ENCODE assay signal across 24 cellular contexts in genomic region chr12:74071182-74071581, GRCh38.
"Had no signal": no experiment of that assay in that cellular context is flagged by ENCODE, and none has a peak within 500 bp of the region (broad histone marks: within the 10 kb centered on the region; RNA-seq: fewer than 3 reads in every experiment).

No MANE protein-coding gene starts in this region.

- H3K4me3 Mint-ChIP-seq: stimulated activated effector memory CD8-positive, alpha-beta T cell treated with anti-CD3 and anti-CD28 coated beads, Interleukin-12 subunit alpha, Interleukin-12 subunit beta, amount 100 ng/mL, for 72 hours; stimulated activated memory B cell treated with anti-CD40 and anti-IgM and Interleukin-4, amounts not matched to agents 10 μg/mL and 1 μg/mL and 100 μg/mL, for 72 hours; stimulated activated naive B cell treated with anti-CD40 and anti-IgM and Interleukin-4, amounts not matched to agents 10 μg/mL and 1 μg/mL and 100 μg/mL, for 72 hours; stimulated activated naive CD8-positive, alpha-beta T cell treated with anti-CD3 and anti-CD28 coated beads, Interleukin-15, amount 100 ng/mL, for 72 hours; stimulated activated naive CD8-positive, alpha-beta T cell treated with anti-CD3 and anti-CD28 coated beads, Interleukin-15, Interleukin-2, amounts not matched to agents 100 ng/mL and 50 ng/mL, for 24 hours; type B pancreatic cell had no signal

- H3K27ac Mint-ChIP-seq: stimulated activated effector memory CD8-positive, alpha-beta T cell treated with anti-CD3 and anti-CD28 coated beads, Interleukin-12 subunit alpha, Interleukin-12 subunit beta, amount 100 ng/mL, for 72 hours; stimulated activated memory B cell treated with anti-CD40 and anti-IgM and Interleukin-4, amounts not matched to agents 10 μg/mL and 1 μg/mL and 100 μg/mL, for 72 hours; stimulated activated naive B cell treated with anti-CD40 and anti-IgM and Interleukin-4, amounts not matched to agents 10 μg/mL and 1 μg/mL and 100 μg/mL, for 72 hours; stimulated activated naive CD8-positive, alpha-beta T cell treated with anti-CD3 and anti-CD28 coated beads, Interleukin-15, amount 100 ng/mL, for 72 hours; stimulated activated naive CD8-positive, alpha-beta T cell treated with anti-CD3 and anti-CD28 coated beads, Interleukin-15, Interleukin-2, amounts not matched to agents 100 ng/mL and 50 ng/mL, for 24 hours; type B pancreatic cell had no signal

- H3K36me3 Mint-ChIP-seq: stimulated activated effector memory CD8-positive, alpha-beta T cell treated with anti-CD3 and anti-CD28 coated beads, Interleukin-12 subunit alpha, Interleukin-12 subunit beta, amount 100 ng/mL, for 72 hours; stimulated activated memory B cell treated with anti-CD40 and anti-IgM and Interleukin-4, amounts not matched to agents 10 μg/mL and 1 μg/mL and 100 μg/mL, for 72 hours; stimulated activated naive B cell treated with anti-CD40 and anti-IgM and Interleukin-4, amounts not matched to agents 10 μg/mL and 1 μg/mL and 100 μg/mL, for 72 hours; type B pancreatic cell had no signal

- DNase-seq: stimulated activated CD4-positive, alpha-beta T cell treated with anti-CD3 and anti-CD28 coated beads, Interleukin-2, amount 100 ng/mL, for 48 hours; stimulated activated CD4-positive, alpha-beta T cell treated with anti-CD3 and anti-CD28 coated beads, Interleukin-4, amount 100 ng/mL, for 1 hour; stimulated activated CD4-positive, alpha-beta T cell treated with anti-CD3 and anti-CD28 coated beads, Interleukin-4, amount 100 ng/mL, for 24 hours; stimulated activated CD4-positive, alpha-beta T cell treated with anti-CD3 and anti-CD28 coated beads, Interleukin-4, amount 100 ng/mL, for 4 hours; stimulated activated CD8-positive, alpha-beta memory T cell treated with anti-CD3 and anti-CD28 coated beads, Interleukin-4, amount 100 ng/mL, for 48 hours; stimulated activated naive B cell treated with anti-CD40 and anti-IgM and Interleukin-4, amounts not matched to agents 10 μg/mL and 1 μg/mL and 100 μg/mL, for 72 hours; stimulated activated naive CD4-positive, alpha-beta T cell; stimulated activated naive CD4-positive, alpha-beta T cell treated with Interleukin-2 at 50 U/mL for 16 hours; stimulated activated naive CD8-positive, alpha-beta T cell treated with anti-CD3 and anti-CD28 coated beads, Interleukin-15, amount 100 ng/mL, for 72 hours; stimulated activated naive CD8-positive, alpha-beta T cell treated with anti-CD3 and anti-CD28 coated beads, Interleukin-15, Interleukin-2, amounts not matched to agents 100 U/mL and 50 U/mL, for 24 hours; stomach; substantia nigra; testis; thyroid gland; tibial artery; transverse colon; trophoblast cell; upper lobe of left lung; upper lobe of right lung; uterus had no signal

- H3K4me1 Mint-ChIP-seq: stimulated activated effector memory CD8-positive, alpha-beta T cell treated with anti-CD3 and anti-CD28 coated beads, Interleukin-12 subunit alpha, Interleukin-12 subunit beta, amount 100 ng/mL, for 72 hours; stimulated activated memory B cell treated with anti-CD40 and anti-IgM and Interleukin-4, amounts not matched to agents 10 μg/mL and 1 μg/mL and 100 μg/mL, for 72 hours; stimulated activated naive B cell treated with anti-CD40 and anti-IgM and Interleukin-4, amounts not matched to agents 10 μg/mL and 1 μg/mL and 100 μg/mL, for 72 hours; stimulated activated naive CD8-positive, alpha-beta T cell treated with anti-CD3 and anti-CD28 coated beads, Interleukin-15, amount 100 ng/mL, for 72 hours had no signal

- H3K27me3 Mint-ChIP-seq: stimulated activated memory B cell treated with anti-CD40 and anti-IgM and Interleukin-4, amounts not matched to agents 10 μg/mL and 1 μg/mL and 100 μg/mL, for 72 hours; stimulated activated naive B cell treated with anti-CD40 and anti-IgM and Interleukin-4, amounts not matched to agents 10 μg/mL and 1 μg/mL and 100 μg/mL, for 72 hours; stimulated activated naive CD8-positive, alpha-beta T cell treated with anti-CD3 and anti-CD28 coated beads, Interleukin-15, amount 100 ng/mL, for 72 hours; stimulated activated naive CD8-positive, alpha-beta T cell treated with anti-CD3 and anti-CD28 coated beads, Interleukin-15, Interleukin-2, amounts not matched to agents 100 ng/mL and 50 ng/mL, for 24 hours; type B pancreatic cell had no signal
